ENCODE assay signal across 1 cellular context in genomic region chr2:215418064-215418963, GRCh38.
TF ChIP-seq lines count a peak whose summit lies in the region.

No MANE protein-coding gene starts in this region.

TF ChIP-seq in HepG2, 621 proteins besides CTCF, POLR2A, EP300 and RAD21 (continues in another document):
- TF ChIP-seq ZNF431 (CRISPR knock-in tag; IDR thresholded peaks at IDR 0.05; ENCODE audit: borderline replicate concordance, low read depth) (0 out of 2 replicates have a peak, but pooled peaks have one; percentile 19), ZNF761 (CRISPR knock-in tag; conservative IDR thresholded peaks at IDR 0.05) (no peak), FOSL2 (CRISPR knock-in tag; IDR thresholded peaks at IDR 0.05) (peak; percentile 76), HMG20A (CRISPR knock-in tag; IDR thresholded peaks at IDR 0.05; ENCODE audit: borderline replicate concordance) (peak; percentile 81; the same call in 1 of the 2 replicates), FOXA1 (IDR thresholded peaks at IDR 0.05) (no peak), FOXA1 (CRISPR knock-in tag; IDR thresholded peaks at IDR 0.05) (peak; percentile 74), ZGPAT (CRISPR knock-in tag; IDR thresholded peaks at IDR 0.05) (peak; percentile 72; the same call in 1 of the 2 replicates), MXD4 (CRISPR knock-in tag; IDR thresholded peaks at IDR 0.05) (no peak), MED1 (CRISPR knock-in tag; IDR thresholded peaks at IDR 0.05) (peak; percentile 93), NBN (conservative IDR thresholded peaks at IDR 0.05) (no peak), MIXL1 (CRISPR knock-in tag; IDR thresholded peaks at IDR 0.05) (0 out of 2 replicates have a peak, but pooled peaks have one; percentile 29), RXRB (CRISPR knock-in tag; IDR thresholded peaks at IDR 0.05; ENCODE audit: borderline replicate concordance) (peak; percentile 94), ATM (IDR thresholded peaks at IDR 0.05; ENCODE audit: borderline replicate concordance) (no peak), RARA (CRISPR knock-in tag; IDR thresholded peaks at IDR 0.05) (peak; percentile 80), DRAP1 (CRISPR knock-in tag; IDR thresholded peaks at IDR 0.05) (peak; percentile 19; the same call in 1 of the 2 replicates), POLR2AphosphoS2 (IDR thresholded peaks at IDR 0.05; ENCODE audit: low read depth, low read length) (peak; percentile 64; the same call in 1 of the 2 replicates), SP140L (CRISPR knock-in tag; IDR thresholded peaks at IDR 0.05; ENCODE audit: borderline replicate concordance) (peak; percentile 19; the same call in 1 of the 2 replicates)
- TF ChIP-seq, protein P1, sequence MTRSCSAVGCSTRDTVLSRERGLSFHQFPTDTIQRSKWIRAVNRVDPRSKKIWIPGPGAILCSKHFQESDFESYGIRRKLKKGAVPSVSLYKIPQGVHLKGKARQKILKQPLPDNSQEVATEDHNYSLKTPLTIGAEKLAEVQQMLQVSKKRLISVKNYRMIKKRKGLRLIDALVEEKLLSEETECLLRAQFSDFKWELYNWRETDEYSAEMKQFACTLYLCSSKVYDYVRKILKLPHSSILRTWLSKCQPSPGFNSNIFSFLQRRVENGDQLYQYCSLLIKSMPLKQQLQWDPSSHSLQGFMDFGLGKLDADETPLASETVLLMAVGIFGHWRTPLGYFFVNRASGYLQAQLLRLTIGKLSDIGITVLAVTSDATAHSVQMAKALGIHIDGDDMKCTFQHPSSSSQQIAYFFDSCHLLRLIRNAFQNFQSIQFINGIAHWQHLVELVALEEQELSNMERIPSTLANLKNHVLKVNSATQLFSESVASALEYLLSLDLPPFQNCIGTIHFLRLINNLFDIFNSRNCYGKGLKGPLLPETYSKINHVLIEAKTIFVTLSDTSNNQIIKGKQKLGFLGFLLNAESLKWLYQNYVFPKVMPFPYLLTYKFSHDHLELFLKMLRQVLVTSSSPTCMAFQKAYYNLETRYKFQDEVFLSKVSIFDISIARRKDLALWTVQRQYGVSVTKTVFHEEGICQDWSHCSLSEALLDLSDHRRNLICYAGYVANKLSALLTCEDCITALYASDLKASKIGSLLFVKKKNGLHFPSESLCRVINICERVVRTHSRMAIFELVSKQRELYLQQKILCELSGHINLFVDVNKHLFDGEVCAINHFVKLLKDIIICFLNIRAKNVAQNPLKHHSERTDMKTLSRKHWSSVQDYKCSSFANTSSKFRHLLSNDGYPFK (CRISPR knock-in tag; IDR thresholded peaks at IDR 0.05; ENCODE audit: borderline replicate concordance): no peak
- TF ChIP-seq, protein P2, sequence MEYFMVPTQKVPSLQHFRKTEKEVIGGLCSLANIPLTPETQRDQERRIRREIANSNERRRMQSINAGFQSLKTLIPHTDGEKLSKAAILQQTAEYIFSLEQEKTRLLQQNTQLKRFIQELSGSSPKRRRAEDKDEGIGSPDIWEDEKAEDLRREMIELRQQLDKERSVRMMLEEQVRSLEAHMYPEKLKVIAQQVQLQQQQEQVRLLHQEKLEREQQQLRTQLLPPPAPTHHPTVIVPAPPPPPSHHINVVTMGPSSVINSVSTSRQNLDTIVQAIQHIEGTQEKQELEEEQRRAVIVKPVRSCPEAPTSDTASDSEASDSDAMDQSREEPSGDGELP (IDR thresholded peaks at IDR 0.05; ENCODE audit: borderline replicate concordance, low read depth): peak; percentile 25; the same call in 1 of the 2 replicates
- TF ChIP-seq, protein P3, sequence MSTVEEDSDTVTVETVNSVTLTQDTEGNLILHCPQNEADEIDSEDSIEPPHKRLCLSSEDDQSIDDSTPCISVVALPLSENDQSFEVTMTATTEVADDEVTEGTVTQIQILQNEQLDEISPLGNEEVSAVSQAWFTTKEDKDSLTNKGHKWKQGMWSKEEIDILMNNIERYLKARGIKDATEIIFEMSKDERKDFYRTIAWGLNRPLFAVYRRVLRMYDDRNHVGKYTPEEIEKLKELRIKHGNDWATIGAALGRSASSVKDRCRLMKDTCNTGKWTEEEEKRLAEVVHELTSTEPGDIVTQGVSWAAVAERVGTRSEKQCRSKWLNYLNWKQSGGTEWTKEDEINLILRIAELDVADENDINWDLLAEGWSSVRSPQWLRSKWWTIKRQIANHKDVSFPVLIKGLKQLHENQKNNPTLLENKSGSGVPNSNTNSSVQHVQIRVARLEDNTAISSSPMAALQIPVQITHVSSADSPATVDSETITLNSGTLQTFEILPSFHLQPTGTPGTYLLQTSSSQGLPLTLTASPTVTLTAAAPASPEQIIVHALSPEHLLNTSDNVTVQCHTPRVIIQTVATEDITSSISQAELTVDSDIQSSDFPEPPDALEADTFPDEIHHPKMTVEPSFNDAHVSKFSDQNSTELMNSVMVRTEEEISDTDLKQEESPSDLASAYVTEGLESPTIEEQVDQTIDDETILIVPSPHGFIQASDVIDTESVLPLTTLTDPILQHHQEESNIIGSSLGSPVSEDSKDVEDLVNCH (CRISPR knock-in tag; IDR thresholded peaks at IDR 0.05): no peak
- TF ChIP-seq, protein P4, sequence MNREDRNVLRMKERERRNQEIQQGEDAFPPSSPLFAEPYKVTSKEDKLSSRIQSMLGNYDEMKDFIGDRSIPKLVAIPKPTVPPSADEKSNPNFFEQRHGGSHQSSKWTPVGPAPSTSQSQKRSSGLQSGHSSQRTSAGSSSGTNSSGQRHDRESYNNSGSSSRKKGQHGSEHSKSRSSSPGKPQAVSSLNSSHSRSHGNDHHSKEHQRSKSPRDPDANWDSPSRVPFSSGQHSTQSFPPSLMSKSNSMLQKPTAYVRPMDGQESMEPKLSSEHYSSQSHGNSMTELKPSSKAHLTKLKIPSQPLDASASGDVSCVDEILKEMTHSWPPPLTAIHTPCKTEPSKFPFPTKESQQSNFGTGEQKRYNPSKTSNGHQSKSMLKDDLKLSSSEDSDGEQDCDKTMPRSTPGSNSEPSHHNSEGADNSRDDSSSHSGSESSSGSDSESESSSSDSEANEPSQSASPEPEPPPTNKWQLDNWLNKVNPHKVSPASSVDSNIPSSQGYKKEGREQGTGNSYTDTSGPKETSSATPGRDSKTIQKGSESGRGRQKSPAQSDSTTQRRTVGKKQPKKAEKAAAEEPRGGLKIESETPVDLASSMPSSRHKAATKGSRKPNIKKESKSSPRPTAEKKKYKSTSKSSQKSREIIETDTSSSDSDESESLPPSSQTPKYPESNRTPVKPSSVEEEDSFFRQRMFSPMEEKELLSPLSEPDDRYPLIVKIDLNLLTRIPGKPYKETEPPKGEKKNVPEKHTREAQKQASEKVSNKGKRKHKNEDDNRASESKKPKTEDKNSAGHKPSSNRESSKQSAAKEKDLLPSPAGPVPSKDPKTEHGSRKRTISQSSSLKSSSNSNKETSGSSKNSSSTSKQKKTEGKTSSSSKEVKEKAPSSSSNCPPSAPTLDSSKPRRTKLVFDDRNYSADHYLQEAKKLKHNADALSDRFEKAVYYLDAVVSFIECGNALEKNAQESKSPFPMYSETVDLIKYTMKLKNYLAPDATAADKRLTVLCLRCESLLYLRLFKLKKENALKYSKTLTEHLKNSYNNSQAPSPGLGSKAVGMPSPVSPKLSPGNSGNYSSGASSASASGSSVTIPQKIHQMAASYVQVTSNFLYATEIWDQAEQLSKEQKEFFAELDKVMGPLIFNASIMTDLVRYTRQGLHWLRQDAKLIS (CRISPR knock-in tag; IDR thresholded peaks at IDR 0.05): 0 out of 2 replicates have a peak, but pooled peaks have one; percentile 47
- TF ChIP-seq, protein P5, sequence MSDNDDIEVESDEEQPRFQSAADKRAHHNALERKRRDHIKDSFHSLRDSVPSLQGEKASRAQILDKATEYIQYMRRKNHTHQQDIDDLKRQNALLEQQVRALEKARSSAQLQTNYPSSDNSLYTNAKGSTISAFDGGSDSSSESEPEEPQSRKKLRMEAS (IDR thresholded peaks at IDR 0.05): 0 out of 2 replicates have a peak, but pooled peaks have one; percentile 21
- TF ChIP-seq, protein P6, sequence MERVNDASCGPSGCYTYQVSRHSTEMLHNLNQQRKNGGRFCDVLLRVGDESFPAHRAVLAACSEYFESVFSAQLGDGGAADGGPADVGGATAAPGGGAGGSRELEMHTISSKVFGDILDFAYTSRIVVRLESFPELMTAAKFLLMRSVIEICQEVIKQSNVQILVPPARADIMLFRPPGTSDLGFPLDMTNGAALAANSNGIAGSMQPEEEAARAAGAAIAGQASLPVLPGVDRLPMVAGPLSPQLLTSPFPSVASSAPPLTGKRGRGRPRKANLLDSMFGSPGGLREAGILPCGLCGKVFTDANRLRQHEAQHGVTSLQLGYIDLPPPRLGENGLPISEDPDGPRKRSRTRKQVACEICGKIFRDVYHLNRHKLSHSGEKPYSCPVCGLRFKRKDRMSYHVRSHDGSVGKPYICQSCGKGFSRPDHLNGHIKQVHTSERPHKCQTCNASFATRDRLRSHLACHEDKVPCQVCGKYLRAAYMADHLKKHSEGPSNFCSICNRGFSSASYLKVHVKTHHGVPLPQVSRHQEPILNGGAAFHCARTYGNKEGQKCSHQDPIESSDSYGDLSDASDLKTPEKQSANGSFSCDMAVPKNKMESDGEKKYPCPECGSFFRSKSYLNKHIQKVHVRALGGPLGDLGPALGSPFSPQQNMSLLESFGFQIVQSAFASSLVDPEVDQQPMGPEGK (CRISPR knock-in tag; IDR thresholded peaks at IDR 0.05): peak; percentile 41
- TF ChIP-seq, protein P7, sequence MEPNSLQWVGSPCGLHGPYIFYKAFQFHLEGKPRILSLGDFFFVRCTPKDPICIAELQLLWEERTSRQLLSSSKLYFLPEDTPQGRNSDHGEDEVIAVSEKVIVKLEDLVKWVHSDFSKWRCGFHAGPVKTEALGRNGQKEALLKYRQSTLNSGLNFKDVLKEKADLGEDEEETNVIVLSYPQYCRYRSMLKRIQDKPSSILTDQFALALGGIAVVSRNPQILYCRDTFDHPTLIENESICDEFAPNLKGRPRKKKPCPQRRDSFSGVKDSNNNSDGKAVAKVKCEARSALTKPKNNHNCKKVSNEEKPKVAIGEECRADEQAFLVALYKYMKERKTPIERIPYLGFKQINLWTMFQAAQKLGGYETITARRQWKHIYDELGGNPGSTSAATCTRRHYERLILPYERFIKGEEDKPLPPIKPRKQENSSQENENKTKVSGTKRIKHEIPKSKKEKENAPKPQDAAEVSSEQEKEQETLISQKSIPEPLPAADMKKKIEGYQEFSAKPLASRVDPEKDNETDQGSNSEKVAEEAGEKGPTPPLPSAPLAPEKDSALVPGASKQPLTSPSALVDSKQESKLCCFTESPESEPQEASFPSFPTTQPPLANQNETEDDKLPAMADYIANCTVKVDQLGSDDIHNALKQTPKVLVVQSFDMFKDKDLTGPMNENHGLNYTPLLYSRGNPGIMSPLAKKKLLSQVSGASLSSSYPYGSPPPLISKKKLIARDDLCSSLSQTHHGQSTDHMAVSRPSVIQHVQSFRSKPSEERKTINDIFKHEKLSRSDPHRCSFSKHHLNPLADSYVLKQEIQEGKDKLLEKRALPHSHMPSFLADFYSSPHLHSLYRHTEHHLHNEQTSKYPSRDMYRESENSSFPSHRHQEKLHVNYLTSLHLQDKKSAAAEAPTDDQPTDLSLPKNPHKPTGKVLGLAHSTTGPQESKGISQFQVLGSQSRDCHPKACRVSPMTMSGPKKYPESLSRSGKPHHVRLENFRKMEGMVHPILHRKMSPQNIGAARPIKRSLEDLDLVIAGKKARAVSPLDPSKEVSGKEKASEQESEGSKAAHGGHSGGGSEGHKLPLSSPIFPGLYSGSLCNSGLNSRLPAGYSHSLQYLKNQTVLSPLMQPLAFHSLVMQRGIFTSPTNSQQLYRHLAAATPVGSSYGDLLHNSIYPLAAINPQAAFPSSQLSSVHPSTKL (CRISPR knock-in tag; IDR thresholded peaks at IDR 0.05): peak; percentile 89
- TF ChIP-seq, protein P8, sequence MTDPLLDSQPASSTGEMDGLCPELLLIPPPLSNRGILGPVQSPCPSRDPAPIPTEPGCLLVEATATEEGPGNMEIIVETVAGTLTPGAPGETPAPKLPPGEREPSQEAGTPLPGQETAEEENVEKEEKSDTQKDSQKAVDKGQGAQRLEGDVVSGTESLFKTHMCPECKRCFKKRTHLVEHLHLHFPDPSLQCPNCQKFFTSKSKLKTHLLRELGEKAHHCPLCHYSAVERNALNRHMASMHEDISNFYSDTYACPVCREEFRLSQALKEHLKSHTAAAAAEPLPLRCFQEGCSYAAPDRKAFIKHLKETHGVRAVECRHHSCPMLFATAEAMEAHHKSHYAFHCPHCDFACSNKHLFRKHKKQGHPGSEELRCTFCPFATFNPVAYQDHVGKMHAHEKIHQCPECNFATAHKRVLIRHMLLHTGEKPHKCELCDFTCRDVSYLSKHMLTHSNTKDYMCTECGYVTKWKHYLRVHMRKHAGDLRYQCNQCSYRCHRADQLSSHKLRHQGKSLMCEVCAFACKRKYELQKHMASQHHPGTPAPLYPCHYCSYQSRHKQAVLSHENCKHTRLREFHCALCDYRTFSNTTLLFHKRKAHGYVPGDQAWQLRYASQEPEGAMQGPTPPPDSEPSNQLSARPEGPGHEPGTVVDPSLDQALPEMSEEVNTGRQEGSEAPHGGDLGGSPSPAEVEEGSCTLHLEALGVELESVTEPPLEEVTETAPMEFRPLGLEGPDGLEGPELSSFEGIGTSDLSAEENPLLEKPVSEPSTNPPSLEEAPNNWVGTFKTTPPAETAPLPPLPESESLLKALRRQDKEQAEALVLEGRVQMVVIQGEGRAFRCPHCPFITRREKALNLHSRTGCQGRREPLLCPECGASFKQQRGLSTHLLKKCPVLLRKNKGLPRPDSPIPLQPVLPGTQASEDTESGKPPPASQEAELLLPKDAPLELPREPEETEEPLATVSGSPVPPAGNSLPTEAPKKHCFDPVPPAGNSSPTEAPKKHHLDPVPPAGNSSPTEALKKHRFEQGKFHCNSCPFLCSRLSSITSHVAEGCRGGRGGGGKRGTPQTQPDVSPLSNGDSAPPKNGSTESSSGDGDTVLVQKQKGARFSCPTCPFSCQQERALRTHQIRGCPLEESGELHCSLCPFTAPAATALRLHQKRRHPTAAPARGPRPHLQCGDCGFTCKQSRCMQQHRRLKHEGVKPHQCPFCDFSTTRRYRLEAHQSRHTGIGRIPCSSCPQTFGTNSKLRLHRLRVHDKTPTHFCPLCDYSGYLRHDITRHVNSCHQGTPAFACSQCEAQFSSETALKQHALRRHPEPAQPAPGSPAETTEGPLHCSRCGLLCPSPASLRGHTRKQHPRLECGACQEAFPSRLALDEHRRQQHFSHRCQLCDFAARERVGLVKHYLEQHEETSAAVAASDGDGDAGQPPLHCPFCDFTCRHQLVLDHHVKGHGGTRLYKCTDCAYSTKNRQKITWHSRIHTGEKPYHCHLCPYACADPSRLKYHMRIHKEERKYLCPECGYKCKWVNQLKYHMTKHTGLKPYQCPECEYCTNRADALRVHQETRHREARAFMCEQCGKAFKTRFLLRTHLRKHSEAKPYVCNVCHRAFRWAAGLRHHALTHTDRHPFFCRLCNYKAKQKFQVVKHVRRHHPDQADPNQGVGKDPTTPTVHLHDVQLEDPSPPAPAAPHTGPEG (CRISPR knock-in tag; IDR thresholded peaks at IDR 0.05): no peak; the same call in 1 of the 2 replicates
